ENCODE assay signal across 12 cellular contexts in the genomic region with DNA sequence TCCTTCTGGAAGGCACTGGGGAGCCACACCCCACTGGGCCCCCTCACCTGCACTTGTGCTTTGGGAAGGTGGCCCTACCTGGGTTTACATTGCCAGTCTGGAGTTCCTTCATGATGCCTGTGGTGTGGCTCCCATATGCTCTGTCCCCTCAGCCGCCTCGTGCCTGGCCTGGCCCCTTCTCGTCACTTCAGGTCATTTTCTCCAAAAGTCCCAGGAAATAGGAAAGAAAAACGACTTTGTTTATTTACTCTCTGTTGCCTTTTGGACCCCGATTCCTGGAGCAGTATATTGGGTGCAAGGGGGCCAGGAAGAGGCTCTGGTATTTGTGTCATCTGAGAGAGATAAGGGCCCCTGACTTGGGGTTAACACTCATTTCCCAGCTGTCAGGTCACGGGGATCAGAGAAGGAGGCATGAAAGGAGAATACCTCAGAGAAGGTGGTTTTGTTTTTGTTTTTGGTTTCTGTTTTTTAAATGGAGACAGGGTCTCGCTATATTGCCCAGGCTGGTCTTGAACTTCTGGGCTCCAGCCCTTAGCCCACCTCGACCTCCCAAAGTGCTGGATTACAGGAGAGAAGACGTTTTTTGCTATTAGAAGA. TPM values are rescaled to one million over a fixed set of nuclear protein-coding genes. Genes with fewer than 3 reads are reported as not detected.
DNase-seq lines count a peak whose midpoint lies in the region; ATAC-seq and TF ChIP-seq lines count a peak whose summit lies in the region.
"Had no signal": no experiment of that assay in that cellular context is flagged by ENCODE, and none has a peak within 500 bp of the region (broad histone marks: within the 10 kb centered on the region; RNA-seq: fewer than 3 reads in every experiment).

No MANE protein-coding gene starts in this region.

- peak overlapping the region; percentile 45 for H4K91ac ChIP-seq in trophoblast cell (ENCODE audit: low read depth, low read length)

- WGBS in trophoblast cell (ENCODE audit: extremely low coverage, insufficient coverage, insufficient read length) = no CpG with 5 or more reads among the region's 9 CpGs

- H3K14ac ChIP-seq in trophoblast cell (ENCODE audit: low read length) = no peak overlapping the region

- H2BK120ac ChIP-seq in trophoblast cell (ENCODE audit: insufficient read depth, low read length, poor library complexity) = peak overlapping the region; percentile 35

- peak in 1 of 7 experiments; percentile 39 for DNase-seq in CD8-positive, alpha-beta T cell
- DNase-seq in RWPE1 (ENCODE audit: low spot score) = no peak
- no peak for DNase-seq in coronary artery (ENCODE audit: low spot score)
- peak; percentile 26 to 39 for DNase-seq in trophoblast cell
- DNase-seq in activated CD4-positive, CD25-positive, alpha-beta regulatory T cell (lab: John Stamatoyannopoulos, UW) = no peak
- no peak for DNase-seq in GF-D8 (lab: John Stamatoyannopoulos, UW)
- DNase-seq in GM03348 (ENCODE audit: low spot score) = no peak
- DNase-seq: DMS 273 treated with DMSO at 0.1 percent for 48 hours; NCI-H1092 treated with DMSO at 0.1 percent for 48 hours; Peyer's patch; stimulated activated CD4-positive, alpha-beta T cell treated with anti-CD3 and anti-CD28 coated beads, Interleukin-4, amount 100 ng/mL, for 1 hour had no signal

- intact Hi-C loops in CD8-positive, alpha-beta T cell (cut with DNase I, micrococcal nuclease) = no loop called here

- H4K12ac ChIP-seq in trophoblast cell (ENCODE audit: low read depth, low read length) = no peak overlapping the region

- H3K27ac Mint-ChIP-seq in CD8-positive, alpha-beta T cell = peak overlapping the region; percentile 93

- H3K4me2 ChIP-seq in trophoblast cell (ENCODE audit: low read length) = no peak overlapping the region

- H2BK12ac ChIP-seq in trophoblast cell (ENCODE audit: low read length) = peak overlapping the region; percentile 30

- no peaks in the 10 kb centered on the region for H3K27me3 ChIP-seq in CD8-positive, alpha-beta T cell (ENCODE audit: insufficient read depth, low read length)
- peaks cover 1% of the 10 kb centered on the region for H3K27me3 ChIP-seq in trophoblast cell (ENCODE audit: insufficient read depth, low read length)
- H3K27me3 ChIP-seq: Peyer's patch had no signal

- H3K9me3 Mint-ChIP-seq in CD8-positive, alpha-beta T cell = no peaks in the 10 kb centered on the region

- peaks cover 16% of the 10 kb centered on the region for H3K36me3 ChIP-seq in CD8-positive, alpha-beta T cell (ENCODE audit: insufficient read depth, low read length)
- peaks cover 20 to 24% of the 10 kb centered on the region in 2 experiments for H3K36me3 ChIP-seq in trophoblast cell (ENCODE audit: control insufficient read depth in 1 of 2, insufficient read depth in 2 of 2, low read length in 2 of 2)

- CTCF ChIA-PET in CD8-positive, alpha-beta T cell (lab: Charles Lee) = interaction anchor here (1.9 kb wide), 1 partner anchor 11 kb away, joined by 8 read pairs; no protein-coding TSS in a partner anchor
- CTCF ChIA-PET in RWPE1 (lab: Yijun Ruan, JAX) = interaction anchor here (0.6 kb wide), 1 partner anchor 1779 kb away, joined by 3 read pairs; no protein-coding TSS in a partner anchor

- no peak overlapping the region for H2AFZ ChIP-seq in trophoblast cell (ENCODE audit: insufficient read depth, low read length, poor library complexity)

- peaks cover 31% of the 10 kb centered on the region for H3K79me2 ChIP-seq in trophoblast cell (ENCODE audit: control insufficient read depth, insufficient read depth, low read length, poor library complexity)

- H3K4me1 ChIP-seq in CD8-positive, alpha-beta T cell (ENCODE audit: insufficient read depth, low read length) = peaks cover 73% of the 10 kb centered on the region
- peaks cover 34 to 48% of the 10 kb centered on the region in 2 experiments for H3K4me1 ChIP-seq in trophoblast cell (ENCODE audit: control insufficient read depth in 1 of 2, insufficient read depth in 2 of 2, low read length in 2 of 2)

- ATAC-seq in CD8-positive, alpha-beta T cell = no peak
- ATAC-seq in GM18870 (IDR thresholded peaks at IDR 0.05; ENCODE audit: unreplicated experiment) = no peak

- H3K9me3 ChIP-seq in CD8-positive, alpha-beta T cell (ENCODE audit: low read length) = no peaks in the 10 kb centered on the region
- no peaks in the 10 kb centered on the region for H3K9me3 ChIP-seq in trophoblast cell (ENCODE audit: insufficient read depth, low read depth, low read length)
- H3K9me3 ChIP-seq: Peyer's patch had no signal

- H2AK5ac ChIP-seq in trophoblast cell (ENCODE audit: low read length) = peak overlapping the region; percentile 11

- peak overlapping the region; percentile 50 for H3K27ac ChIP-seq in CD8-positive, alpha-beta T cell (ENCODE audit: low read depth, low read length)
- H3K27ac ChIP-seq in RWPE1 (peak overlapping the region; percentile 97), coronary artery (peak overlapping the region; percentile 46 to 85), trophoblast cell (ENCODE audit: low read depth, low read length) (peak overlapping the region; percentile 7)

- peaks cover 55% of the 10 kb centered on the region for H3K79me1 ChIP-seq in trophoblast cell (ENCODE audit: low read length)

- no peak overlapping the region for H4K8ac ChIP-seq in trophoblast cell (ENCODE audit: low read depth, low read length)

- H3K4me1 Mint-ChIP-seq in CD8-positive, alpha-beta T cell (ENCODE audit: low read depth) = peaks cover 68% of the 10 kb centered on the region

- H2BK5ac ChIP-seq in trophoblast cell (ENCODE audit: low read depth, low read length, poor library complexity) = peak overlapping the region; percentile 10

- H3K27me3 Mint-ChIP-seq in CD8-positive, alpha-beta T cell (ENCODE audit: low read depth) = no peaks in the 10 kb centered on the region

- peak overlapping the region; percentile 59 for H3K4me3 Mint-ChIP-seq in CD8-positive, alpha-beta T cell

- POLR2A ChIA-PET in CD8-positive, alpha-beta T cell (lab: Charles Lee) = no interaction called here
- POLR2A ChIA-PET in RWPE1 (lab: Yijun Ruan, JAX; ENCODE audit: low non-redundant PET) = no interaction called here

- H3K4ac ChIP-seq in trophoblast cell (ENCODE audit: low read depth, low read length) = no peak overlapping the region

- peaks cover 20% of the 10 kb centered on the region for H3K36me3 Mint-ChIP-seq in CD8-positive, alpha-beta T cell

- no peak overlapping the region for H3K23ac ChIP-seq in trophoblast cell (ENCODE audit: low read length)

- no peak overlapping the region for H3K4me3 ChIP-seq in CD8-positive, alpha-beta T cell (ENCODE audit: low read depth, low read length)
- H3K4me3 ChIP-seq in coronary artery (no peak overlapping the region), trophoblast cell (ENCODE audit: low read depth, low read length) (no peak overlapping the region)

- H3K9ac ChIP-seq in trophoblast cell (ENCODE audit: low read length) = no peak overlapping the region

- peak overlapping the region; percentile 32 for H3K18ac ChIP-seq in trophoblast cell (ENCODE audit: low read length)

- TF ChIP-seq CTCF in CD8-positive, alpha-beta T cell (IDR thresholded peaks at IDR 0.05) = no peak
- TF ChIP-seq CTCF in RWPE1 (conservative IDR thresholded peaks at IDR 0.05; ENCODE audit: low read depth) = no peak
- no peak for TF ChIP-seq CTCF in coronary artery (IDR thresholded peaks at IDR 0.05)

RNA-seq across cellular contexts. Expression of gene SOCS3, which starts 4.7 kb away (rescaled TPM):
- total RNA-seq in CD8-positive, alpha-beta T cell = 100 to 1,000 TPM; 279 to 283 TPM
- polyA plus RNA-seq in trophoblast cell (2013) = 33.2 and 33.8 TPM in 2 replicates

RNA-seq across cellular contexts. Expression of gene PGS1, which starts 23.3 kb away (rescaled TPM):
- 10 to 100 TPM; 34.6 to 36.3 TPM for total RNA-seq in CD8-positive, alpha-beta T cell
- 23.9 and 26.5 TPM in 2 replicates for polyA plus RNA-seq in trophoblast cell (2013)

Comparison
In these comparisons a context has a peak if more than half of its experiments do, and no peak if none do; other contexts are left out.
1. DNase-seq: peak in trophoblast cell (2 of 2); none in RWPE1 (single experiment), coronary artery (single experiment), activated CD4-positive, CD25-positive, alpha-beta regulatory T cell (0 of 4), GF-D8 (single experiment) and GM03348 (single experiment).
2. H3K27ac ChIP-seq: peak in every context shown above with its lines; median percentile 97 in RWPE1; 66 in coronary artery; 50 in CD8-positive, alpha-beta T cell; 7 in trophoblast cell.